Comparison of ENCODE assay signal across 10 cellular contexts in genomic region chr7:55641811-55642210, GRCh38.
DNase-seq lines count a peak whose midpoint lies in the region; ATAC-seq, FAIRE-seq and TF ChIP-seq lines count a peak whose summit lies in the region.
"Had no signal": no experiment of that assay in that cellular context is flagged by ENCODE, and none has a peak within 500 bp of the region (broad histone marks: within the 10 kb centered on the region; RNA-seq: fewer than 3 reads in every experiment).

No MANE protein-coding gene starts in this region.

- TF ChIP-seq EP300 in K562 (IDR thresholded peaks at IDR 0.05; ENCODE audit: low read length), result no peak
- TF ChIP-seq EP300 in SK-N-SH (IDR thresholded peaks at IDR 0.05; ENCODE audit: borderline replicate concordance in 1 of 2, low read depth in 1 of 2, low read length in 1 of 2), result no peak
- no peak for TF ChIP-seq EP300 in suprapubic skin (IDR thresholded peaks at IDR 0.05)

- intact Hi-C loops in K562 (cut with micrococcal nuclease) (loop anchor here (5.0 kb wide), 2 partner anchors 325 to 430 kb away; no protein-coding TSS in a partner anchor), left ventricle myocardium superior (cut with micrococcal nuclease) (no loop called here)

- H3K36me3 ChIP-seq in K562 (ENCODE audit: control insufficient read depth, insufficient read depth, low read length), result no peaks in the 10 kb centered on the region
- no peaks in the 10 kb centered on the region for H3K36me3 ChIP-seq in SK-N-SH (replicated peaks in 1 of 2; ENCODE audit: control insufficient read depth in 1 of 2, insufficient read depth in 2 of 2, low read length in 1 of 2)
- H3K36me3 ChIP-seq in suprapubic skin, result no peaks in the 10 kb centered on the region

- H3K79me2 ChIP-seq in K562 (ENCODE audit: control insufficient read depth, insufficient read depth, low read length) (no peaks in the 10 kb centered on the region), SK-N-SH (ENCODE audit: insufficient read depth) (no peaks in the 10 kb centered on the region)

- no peaks in the 10 kb centered on the region for H4K20me1 ChIP-seq in K562 (replicated peaks; ENCODE audit: control insufficient read depth, insufficient read depth, low read length)
- no peaks in the 10 kb centered on the region for H4K20me1 ChIP-seq in SK-N-SH (ENCODE audit: insufficient read depth)

- H3F3A ChIP-seq in SK-N-SH (replicated peaks; ENCODE audit: insufficient read depth), result no peaks in the 10 kb centered on the region

- no peak overlapping the region for H2AFZ ChIP-seq in K562 (ENCODE audit: low read depth, low read length)
- no peak overlapping the region for H2AFZ ChIP-seq in SK-N-SH (ENCODE audit: low read depth)

- DNase-seq in GM12892 (ENCODE audit: insufficient read length) (no peak), K562 (ENCODE audit: extremely low read depth in 1 of 4, low spot score in 3 of 4) (no peak), SK-N-SH (no peak), midbrain (lab: John Stamatoyannopoulos, UW) (no peak), left ventricle myocardium superior (no peak), suprapubic skin (ENCODE audit: low spot score in 2 of 2) (no peak)
- DNase-seq: psoas muscle had no signal

- H3K4me1 ChIP-seq in K562 (replicated peaks in 1 of 2; ENCODE audit: control insufficient read depth in 2 of 2, insufficient read depth in 2 of 2, low read length in 2 of 2) (no peaks in the 10 kb centered on the region), SK-N-SH (ENCODE audit: control insufficient read depth in 1 of 2, insufficient read depth in 2 of 2, low read depth in 1 of 2, low read length in 1 of 2) (no peaks in the 10 kb centered on the region), suprapubic skin (no peaks in the 10 kb centered on the region)
- H3K4me1 ChIP-seq: psoas muscle had no signal

- BruUV-seq in K562 (replicated peaks; lab: Mats Ljungman, UMichigan), result no TSS peak

- POLR2A ChIA-PET in K562 (lab: Yijun Ruan, JAX), result interaction anchor here (0.7 kb wide), 1 partner anchor 55 kb away, joined by 3 read pairs; no protein-coding TSS in a partner anchor
- POLR2A ChIA-PET in SK-N-SH (lab: Yijun Ruan, JAX), result interaction anchor here (1.9 kb wide), 1 partner anchor 323 kb away, joined by 8 read pairs; the partner anchor contains the start of gene NIPSNAP2

- no peaks in the 10 kb centered on the region for H3K9me1 ChIP-seq in K562 (ENCODE audit: control insufficient read depth, insufficient read depth, low read length)

- H3K27me3 ChIP-seq in K562 (ENCODE audit: control insufficient read depth in 2 of 2, insufficient read depth in 2 of 2, low read length in 2 of 2) (peaks cover 0 to 14% of the 10 kb centered on the region in 2 experiments; a peak in 4 of 5 replicates), SK-N-SH (ENCODE audit: insufficient read depth) (no peaks in the 10 kb centered on the region; the same call in 1 of the 2 replicates), suprapubic skin (no peaks in the 10 kb centered on the region)

- CTCF ChIA-PET in K562 (lab: Yijun Ruan, JAX; ENCODE audit: low intra/inter-chr PET ratio), result interaction anchor here (1.8 kb wide), 1 partner anchor 433 kb away, joined by 8 read pairs; no protein-coding TSS in a partner anchor
- CTCF ChIA-PET in SK-N-SH (lab: Yijun Ruan, JAX), result interaction anchor here (0.6 to 3.9 kb wide), 24 partner anchors 8 to 1687 kb away, joined by 3 to 31 read pairs (median 4); partner anchors contain the start of genes NIPSNAP2, PHKG1 and SUMF2

- H3K4me3 ChIP-seq in K562, result no peak overlapping the region
- no peak overlapping the region for H3K4me3 ChIP-seq in SK-N-SH (ENCODE audit: low read depth in 2 of 2, low read length in 1 of 2)
- no peak overlapping the region for H3K4me3 ChIP-seq in suprapubic skin
- H3K4me3 ChIP-seq: psoas muscle had no signal

- no peak for TF ChIP-seq POLR2A in GM12892 (IDR thresholded peaks at IDR 0.05; ENCODE audit: low read depth, low read length)
- no peak for TF ChIP-seq POLR2A in K562 (conservative IDR thresholded peaks at IDR 0.05)
- TF ChIP-seq POLR2A in suprapubic skin (IDR thresholded peaks at IDR 0.05), result no peak

- FAIRE-seq in GM12892 (lab: Jason Lieb, UNC) (peak; percentile 79), K562 (lab: Jason Lieb, UNC) (no peak)
- FAIRE-seq: frontal cortex had no signal

- ATAC-seq in GM19467 (IDR thresholded peaks at IDR 0.05; ENCODE audit: unreplicated experiment), result peak; percentile 65
- ATAC-seq in HG03175 (IDR thresholded peaks at IDR 0.05; ENCODE audit: unreplicated experiment), result peak; percentile 73
- no peak for ATAC-seq in K562
- no peak for ATAC-seq in left ventricle myocardium superior

- H3K9ac ChIP-seq in K562 (ENCODE audit: insufficient read depth in 1 of 2, low read depth in 2 of 2, low read length in 2 of 2), result no peak overlapping the region
- H3K9ac ChIP-seq in SK-N-SH, result no peak overlapping the region

- TF ChIP-seq CTCF in K562 (IDR thresholded peaks at IDR 0.05 in 2 of 3, conservative IDR thresholded peaks at IDR 0.05 in 1 of 3; ENCODE audit: insufficient read depth in 2 of 3, low read depth in 1 of 3, low read length in 3 of 3) (no peak), SK-N-SH (IDR thresholded peaks at IDR 0.05) (no peak), suprapubic skin (IDR thresholded peaks at IDR 0.05) (no peak)

- no peaks in the 10 kb centered on the region for H3K9me2 ChIP-seq in SK-N-SH

- no peaks in the 10 kb centered on the region for H3K9me3 ChIP-seq in K562 (replicated peaks; ENCODE audit: control insufficient read depth, insufficient read depth, low read depth, low read length)
- no peaks in the 10 kb centered on the region for H3K9me3 ChIP-seq in SK-N-SH
- no peaks in the 10 kb centered on the region for H3K9me3 ChIP-seq in suprapubic skin
- H3K9me3 ChIP-seq: psoas muscle had no signal

- H3K4me2 ChIP-seq in K562 (ENCODE audit: insufficient read depth, low read length) (no peak overlapping the region), SK-N-SH (no peak overlapping the region)

- H3K27ac ChIP-seq in K562 (ENCODE audit: extremely low read depth, low read depth, low read length) (no peak overlapping the region), SK-N-SH (ENCODE audit: low read depth in 2 of 2, low read length in 1 of 2) (no peak overlapping the region), suprapubic skin (no peak overlapping the region)
- H3K27ac ChIP-seq: psoas muscle had no signal

- TF ChIP-seq RAD21 in K562 (CRISPR knock-in tag; conservative IDR thresholded peaks at IDR 0.05 in 1 of 2, IDR thresholded peaks at IDR 0.05 in 1 of 2) (no peak), SK-N-SH (IDR thresholded peaks at IDR 0.05; ENCODE audit: low read length) (no peak)

- in situ Hi-C loops in K562 (cut with MboI), result loop anchor here (10.0 kb wide), 1 partner anchor 83 kb away; no protein-coding TSS in a partner anchor

TF ChIP-seq in K562, 482 proteins besides CTCF, POLR2A, EP300 and RAD21:
- TF ChIP-seq GMEB1 (CRISPR knock-in tag; IDR thresholded peaks at IDR 0.05) (no peak), ZNF584 (CRISPR knock-in tag; IDR thresholded peaks at IDR 0.05; ENCODE audit: low read depth) (0 out of 2 replicates have a peak, but pooled peaks have one; percentile 27)

TF ChIP-seq in SK-N-SH, 30 proteins besides CTCF, POLR2A, EP300 and RAD21:
- TF ChIP-seq JUND (IDR thresholded peaks at IDR 0.05) (no peak), SIN3A (IDR thresholded peaks at IDR 0.05; ENCODE audit: borderline replicate concordance, low read depth, low read length) (no peak), TCF12 (IDR thresholded peaks at IDR 0.05) (no peak), MAX (IDR thresholded peaks at IDR 0.05; ENCODE audit: low read depth) (no peak), IRF3 (IDR thresholded peaks at IDR 0.05; ENCODE audit: low read depth, low read length) (no peak), NFIC (IDR thresholded peaks at IDR 0.05; ENCODE audit: borderline replicate concordance) (no peak), ZBTB33 (IDR thresholded peaks at IDR 0.05; ENCODE audit: borderline replicate concordance, low read depth) (no peak), PBX3 (IDR thresholded peaks at IDR 0.05) (no peak)

Comparison
In these comparisons a context has a peak if more than half of its experiments do, and no peak if none do; other contexts are left out.
1. ATAC-seq: peak in GM19467 (single experiment) and HG03175 (single experiment); none in K562 (single experiment) and left ventricle myocardium superior (single experiment).